Comparison of ENCODE assay signal across 8 cellular contexts in the genomic region with DNA sequence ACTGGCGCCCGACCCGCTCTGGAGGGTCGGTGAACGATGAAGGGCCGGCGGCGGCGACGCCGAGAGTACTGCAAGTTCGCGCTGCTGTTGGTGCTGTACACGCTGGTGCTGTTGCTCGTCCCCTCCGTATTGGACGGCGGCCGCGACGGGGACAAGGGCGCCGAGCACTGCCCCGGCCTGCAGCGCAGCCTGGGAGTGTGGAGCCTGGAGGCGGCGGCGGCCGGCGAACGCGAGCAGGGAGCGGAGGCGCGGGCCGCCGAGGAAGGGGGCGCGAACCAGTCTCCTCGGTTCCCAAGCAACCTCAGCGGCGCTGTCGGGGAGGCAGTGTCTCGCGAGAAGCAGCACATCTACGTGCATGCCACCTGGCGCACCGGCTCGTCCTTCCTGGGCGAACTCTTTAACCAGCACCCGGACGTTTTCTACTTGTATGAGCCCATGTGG. TPM values are rescaled to one million over a fixed set of nuclear protein-coding genes. Genes with fewer than 3 reads are reported as not detected.
DNase-seq lines count a peak whose midpoint lies in the region; ATAC-seq and TF ChIP-seq lines count a peak whose summit lies in the region.

No MANE protein-coding gene starts in this region.

- no peaks in the 10 kb centered on the region for H3K79me2 ChIP-seq in OCI-LY3 (ENCODE audit: low read length)

- no peaks in the 10 kb centered on the region for H3K4me1 Mint-ChIP-seq in glutamatergic neuron (ENCODE audit: low read depth, unreplicated experiment)
- no peaks in the 10 kb centered on the region for H3K4me1 Mint-ChIP-seq in progenitor cell of endocrine pancreas (ENCODE audit: low read depth)

- peak overlapping the region; percentile 77 for H3K9ac ChIP-seq in OCI-LY3 (ENCODE audit: low read length)

- peaks cover 6% of the 10 kb centered on the region; the same call in 1 of the 2 replicates for H3K27me3 ChIP-seq in OCI-LY3 (ENCODE audit: low read depth, low read length)

- ATAC-seq in HG03103 (IDR thresholded peaks at IDR 0.05; ENCODE audit: low read depth, unreplicated experiment), result peak; percentile 30

- no peaks in the 10 kb centered on the region for H3K9me3 ChIP-seq in OCI-LY3 (ENCODE audit: insufficient read depth, low read length)

- peak overlapping the region; percentile 99 for H3K27ac ChIP-seq in OCI-LY3 (ENCODE audit: low read length)

- H3K36me3 Mint-ChIP-seq in glutamatergic neuron (ENCODE audit: unreplicated experiment) (no peaks in the 10 kb centered on the region), progenitor cell of endocrine pancreas (ENCODE audit: insufficient read depth) (peaks cover 2% of the 10 kb centered on the region)

- peaks cover 9% of the 10 kb centered on the region; the same call in 1 of the 2 replicates for H4K20me1 ChIP-seq in OCI-LY3 (ENCODE audit: insufficient read depth, low read length)

- H3K4me1 ChIP-seq in OCI-LY3 (ENCODE audit: low read length), result peaks cover 41% of the 10 kb centered on the region

- DNase-seq in NCI-H2196 (lab: John Stamatoyannopoulos, UW; ENCODE audit: unreplicated experiment) (peak; percentile 39), NCI-H2196 treated with DMSO at 0.1 percent for 48 hours (lab: John Stamatoyannopoulos, UW; ENCODE audit: unreplicated experiment) (no peak), glutamatergic neuron (peak; percentile 59), progenitor cell of endocrine pancreas (ENCODE audit: low spot score, unreplicated experiment) (peak; percentile 9), NCI-H187 treated with DMSO at 0.1 percent for 48 hours (lab: John Stamatoyannopoulos, UW) (no peak)
- DNase-seq in activated effector memory CD4-positive, alpha-beta T cell treated with anti-CD3 and anti-CD28 coated beads, Interleukin-2, amount 50 U/mL, for 16 hours, result peak; percentile 88

- H3K27ac Mint-ChIP-seq in glutamatergic neuron (ENCODE audit: unreplicated experiment) (no peak overlapping the region), progenitor cell of endocrine pancreas (no peak overlapping the region)

- peaks cover 5% of the 10 kb centered on the region for H3K36me3 ChIP-seq in OCI-LY3 (replicated peaks; ENCODE audit: low read depth, low read length)

- TF ChIP-seq CTCF in OCI-LY3 (IDR thresholded peaks at IDR 0.05; ENCODE audit: low read depth, low read length) (no peak), glutamatergic neuron (IDR thresholded peaks at IDR 0.05; ENCODE audit: partially characterized antibody, unreplicated experiment) (no peak), progenitor cell of endocrine pancreas (IDR thresholded peaks at IDR 0.05; ENCODE audit: unreplicated experiment) (no peak)

- peak overlapping the region; percentile 91 for H3K4me3 ChIP-seq in OCI-LY3 (ENCODE audit: low read length)

- peak overlapping the region; percentile 99 for H3K4me2 ChIP-seq in OCI-LY3 (ENCODE audit: low read length)

- H2AFZ ChIP-seq in OCI-LY3 (ENCODE audit: low read depth, low read length), result peak overlapping the region; percentile 85

- H3K4me3 Mint-ChIP-seq in glutamatergic neuron (ENCODE audit: unreplicated experiment) (peak overlapping the region; percentile 74), progenitor cell of endocrine pancreas (ENCODE audit: low read depth) (peak overlapping the region; percentile 66)

- H3K27me3 Mint-ChIP-seq in glutamatergic neuron (ENCODE audit: unreplicated experiment), result peaks cover 1% of the 10 kb centered on the region
- H3K27me3 Mint-ChIP-seq in progenitor cell of endocrine pancreas, result peaks cover 39% of the 10 kb centered on the region

- H3K9me3 Mint-ChIP-seq in glutamatergic neuron (ENCODE audit: unreplicated experiment) (peaks cover 8% of the 10 kb centered on the region), progenitor cell of endocrine pancreas (ENCODE audit: low read depth) (peaks cover 5% of the 10 kb centered on the region)

RNA-seq across cellular contexts. Expression of a gene that starts 0.4 kb away (rescaled TPM):
- total RNA-seq in glutamatergic neuron (ENCODE audit: unreplicated experiment), result 1.7 TPM
- total RNA-seq in progenitor cell of endocrine pancreas, result 0.80 and 1.1 TPM in 2 replicates

RNA-seq across cellular contexts. Expression of a gene that starts 28.7 kb away (rescaled TPM):
- 6.4 TPM for total RNA-seq in glutamatergic neuron (ENCODE audit: unreplicated experiment)
- 6.2 and 7.0 TPM in 2 replicates for total RNA-seq in progenitor cell of endocrine pancreas

Comparison
In these comparisons a context has a peak if more than half of its experiments do, and no peak if none do; other contexts are left out.
1. DNase-seq: peak in NCI-H2196 (single experiment), activated effector memory CD4-positive, alpha-beta T cell treated with anti-CD3 and anti-CD28 coated beads, Interleukin-2, amount 50 U/mL, for 16 hours (single experiment), glutamatergic neuron (single experiment) and progenitor cell of endocrine pancreas (single experiment); none in NCI-H2196 treated with DMSO at 0.1 percent for 48 hours (single experiment) and NCI-H187 treated with DMSO at 0.1 percent for 48 hours (single experiment).